29 cellular contexts compared by ENCODE assay signal in the genomic region with DNA sequence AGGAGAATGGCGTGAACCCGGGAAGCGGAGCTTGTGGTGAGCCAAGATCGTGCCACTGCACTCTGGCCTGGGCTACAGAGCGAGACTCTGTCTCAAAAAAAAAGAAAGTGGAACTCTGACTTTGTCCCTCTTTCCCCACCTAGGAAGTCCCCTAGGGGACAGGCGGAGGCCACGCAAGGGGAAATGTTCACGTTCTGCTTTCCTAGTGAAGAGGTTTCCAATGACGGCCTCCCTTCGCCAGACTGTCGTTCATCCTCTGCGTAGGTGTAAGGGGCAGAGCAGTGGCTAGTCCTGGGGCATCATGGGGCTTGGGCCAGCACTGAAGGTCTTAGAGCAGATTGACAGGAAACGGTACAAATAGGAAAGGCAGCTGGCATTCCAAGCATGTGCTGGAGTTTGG.
"Had no signal": no experiment of that assay in that cellular context is flagged by ENCODE, and none has a peak within 500 bp of the region (broad histone marks: within the 10 kb centered on the region; RNA-seq: fewer than 3 reads in every experiment).

No MANE protein-coding gene starts in this region.

- H3K27me3 ChIP-seq: ascending aorta, cardiac muscle cell, neutrophil, sigmoid colon, stomach, thyroid gland, upper lobe of left lung had no signal

- H3K27me3 Mint-ChIP-seq: activated naive CD8-positive, alpha-beta T cell treated with anti-CD3 and anti-CD28 coated beads, Interleukin-2, amount 10 ng/mL, durations not matched to agents 7 days and 5 days; brain; stimulated activated naive B cell treated with anti-CD40 and anti-IgM and Interleukin-4, amounts not matched to agents 10 μg/mL and 1 μg/mL and 100 μg/mL, for 72 hours had no signal

- H3K36me3 ChIP-seq: cardiac muscle cell, neutrophil, prostate gland, sigmoid colon, thyroid gland had no signal

- FAIRE-seq: frontal cortex, small intestine, TTC549 had no signal

- H3K9me3 Mint-ChIP-seq: activated naive CD8-positive, alpha-beta T cell treated with anti-CD3 and anti-CD28 coated beads, Interleukin-2, amount 10 ng/mL, durations not matched to agents 7 days and 5 days; brain; nephron; stimulated activated naive B cell treated with anti-CD40 and anti-IgM and Interleukin-4, amounts not matched to agents 10 μg/mL and 1 μg/mL and 100 μg/mL, for 72 hours had no signal

- H3K4me1 ChIP-seq: ascending aorta, prostate gland, sigmoid colon, stomach, upper lobe of left lung had no signal

- H3K27ac ChIP-seq: ascending aorta, cardiac muscle cell, neutrophil, prostate gland, sigmoid colon, stomach, thyroid gland, upper lobe of left lung, VCaP had no signal

- H3K4me1 Mint-ChIP-seq: brain, nephron had no signal

- DNase-seq: activated CD4-positive, alpha-beta T cell treated with anti-CD3 and anti-CD28 coated beads for 48 hours; activated CD4-positive, alpha-beta T cell treated with anti-CD3 and anti-CD28 coated beads, Interleukin-2, amount 50 U/mL, for 48 hours; activated CD8-positive, alpha-beta memory T cell treated with anti-CD3 and anti-CD28 coated beads, Interleukin-2, amount 50 U/mL, for 4 hours; activated naive CD8-positive, alpha-beta T cell treated with anti-CD3 and anti-CD28 coated beads, Interleukin-2, amount 10 ng/mL, durations not matched to agents 7 days and 5 days; activated T-cell treated with anti-CD3 and anti-CD28 coated beads, Interleukin-2, amount 50 U/mL, for 1 hour; dermis blood vessel endothelial cell; effector CD8-positive, alpha-beta T cell; hypothalamus; mucosa of descending colon; retina; sigmoid colon; small intestine; stimulated activated CD4-positive, alpha-beta T cell treated with anti-CD3 and anti-CD28 coated beads, Interleukin-15, amount 100 ng/mL, for 24 hours; stimulated activated CD4-positive, alpha-beta T cell treated with anti-CD3 and anti-CD28 coated beads, Interleukin-2, amount 100 ng/mL, for 24 hours; stimulated activated naive B cell treated with anti-CD40 and anti-IgM and Interleukin-4, amounts not matched to agents 10 μg/mL and 1 μg/mL and 100 μg/mL, for 72 hours; stomach; T-helper 1 cell; thyroid gland; upper lobe of left lung had no signal

- H3K27ac Mint-ChIP-seq: activated naive CD8-positive, alpha-beta T cell treated with anti-CD3 and anti-CD28 coated beads, Interleukin-2, amount 10 ng/mL, durations not matched to agents 7 days and 5 days; brain; nephron had no signal

- H3K9me3 ChIP-seq: ascending aorta, mucosa of descending colon, neutrophil, prostate gland, sigmoid colon, stomach, thyroid gland, upper lobe of left lung had no signal

- H3K4me3 Mint-ChIP-seq: activated naive CD8-positive, alpha-beta T cell treated with anti-CD3 and anti-CD28 coated beads, Interleukin-2, amount 10 ng/mL, durations not matched to agents 7 days and 5 days; brain; nephron; stimulated activated naive B cell treated with anti-CD40 and anti-IgM and Interleukin-4, amounts not matched to agents 10 μg/mL and 1 μg/mL and 100 μg/mL, for 72 hours had no signal

- ATAC-seq: activated CD4-positive, CD25-positive, alpha-beta regulatory T cell treated with anti-CD3 and anti-CD28 coated beads, Interleukin-2, amount 50 U/mL, for 24 hours; mucosa of descending colon; stimulated activated naive B cell treated with anti-CD40 and anti-IgM and Interleukin-4, amounts not matched to agents 10 μg/mL and 1 μg/mL and 100 μg/mL, for 72 hours had no signal

- H3K4me3 ChIP-seq: ascending aorta, cardiac muscle cell, mucosa of descending colon, prostate gland, sigmoid colon, stomach, thyroid gland, upper lobe of left lung had no signal
